In the genomic region with DNA sequence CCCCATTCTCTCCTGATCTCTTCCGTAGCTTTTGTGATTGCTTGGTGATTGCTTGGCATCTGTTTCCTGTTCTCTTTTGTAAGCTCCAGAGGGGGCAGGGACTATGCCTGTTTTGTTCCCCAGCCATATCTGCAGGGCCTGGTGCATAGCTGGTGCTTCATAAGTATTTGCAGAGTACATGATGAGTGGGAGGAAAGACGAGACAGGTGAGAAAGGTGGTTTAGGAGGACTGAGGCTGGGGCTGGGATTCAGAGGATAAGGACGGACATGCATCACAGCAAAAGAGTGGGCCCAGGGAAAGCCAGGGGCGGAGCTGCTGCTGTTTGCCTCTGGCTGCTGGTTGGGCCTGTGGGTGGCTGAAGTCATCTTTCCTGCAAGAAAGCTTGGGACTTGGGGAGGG, we compare ENCODE assay signal across 17 cellular contexts.
DNase-seq lines count a peak whose midpoint lies in the region; ATAC-seq and TF ChIP-seq lines count a peak whose summit lies in the region.
"Had no signal": no experiment of that assay in that cellular context is flagged by ENCODE, and none has a peak within 500 bp of the region (broad histone marks: within the 10 kb centered on the region; RNA-seq: fewer than 3 reads in every experiment).

No MANE protein-coding gene starts in this region.

- peaks cover 2% of the 10 kb centered on the region for H3K4me1 ChIP-seq in mesendoderm (ENCODE audit: control insufficient read depth, low read depth, low read length)
- H3K4me1 ChIP-seq: right atrium auricular region had no signal

- WGBS in mesendoderm (ENCODE audit: extremely low coverage, insufficient coverage, low lambda C conversion rate) = no CpG with 5 or more reads among the region's 4 CpGs

- H3K18ac ChIP-seq in mesendoderm (ENCODE audit: low read length) = no peak overlapping the region

- H2AK5ac ChIP-seq in mesendoderm (ENCODE audit: low read length) = no peak overlapping the region

- no peak overlapping the region for H2BK15ac ChIP-seq in mesendoderm (replicated peaks; ENCODE audit: low read depth)

- no peak for ATAC-seq in GM19452 (IDR thresholded peaks at IDR 0.05; ENCODE audit: unreplicated experiment)
- ATAC-seq in GM19397 (IDR thresholded peaks at IDR 0.05; ENCODE audit: unreplicated experiment) = no peak
- ATAC-seq: HepG2; naive thymus-derived CD8-positive, alpha-beta T cell had no signal

- no peak overlapping the region for H4K5ac ChIP-seq in mesendoderm (ENCODE audit: low read length)

- H4K8ac ChIP-seq in mesendoderm (ENCODE audit: low read depth, low read length) = no peak overlapping the region

- no peak overlapping the region for H2BK120ac ChIP-seq in mesendoderm (ENCODE audit: low read depth, low read length)

- H3K4me2 ChIP-seq in mesendoderm (ENCODE audit: low read length) = no peak overlapping the region

- no peak overlapping the region for H2BK5ac ChIP-seq in mesendoderm (ENCODE audit: low read length)

- no peaks in the 10 kb centered on the region for H3K27me3 ChIP-seq in mesendoderm (ENCODE audit: insufficient read depth, low read length, poor library complexity)
- H3K27me3 ChIP-seq: right atrium auricular region had no signal

- no peak overlapping the region for H3K23ac ChIP-seq in mesendoderm (ENCODE audit: low read length)

- DNase-seq in DMS153 treated with DMSO at 0.1 percent for 48 hours (lab: John Stamatoyannopoulos, UW; ENCODE audit: unreplicated experiment) = peak; percentile 76
- DNase-seq in NCI-H1092 (lab: John Stamatoyannopoulos, UW) = peak; percentile 59
- peak; percentile 58 for DNase-seq in NCI-H345 treated with DMSO at 0.1 percent for 48 hours (lab: John Stamatoyannopoulos, UW; ENCODE audit: unreplicated experiment)
- peak; percentile 27 for DNase-seq in mesendoderm
- DNase-seq in GM20000 (ENCODE audit: low spot score) = no peak
- DNase-seq in mesenteric fat pad (ENCODE audit: low spot score) = no peak
- DNase-seq: activated CD4-positive, alpha-beta memory T cell treated with anti-CD3 and anti-CD28 coated beads, Interleukin-2, amount 10 ng/mL, durations not matched to agents 7 days and 5 days; amniotic stem cell; naive thymus-derived CD8-positive, alpha-beta T cell; NCI-H1930; stimulated activated CD4-positive, alpha-beta T cell treated with anti-CD3 and anti-CD28 coated beads, Interleukin-2, amount 100 ng/mL, for 48 hours; T-helper 9 cell had no signal

- H3K79me1 ChIP-seq in mesendoderm (ENCODE audit: low read length) = no peaks in the 10 kb centered on the region

- no peak overlapping the region for H3K56ac ChIP-seq in mesendoderm (ENCODE audit: low read length)

- no peaks in the 10 kb centered on the region for H3K36me3 ChIP-seq in mesendoderm (ENCODE audit: control insufficient read depth, insufficient read depth, low read length)
- H3K36me3 ChIP-seq: right atrium auricular region had no signal

- TF ChIP-seq CTCF in GM20000 (IDR thresholded peaks at IDR 0.05; ENCODE audit: extremely low read depth, missing control alignments) = no peak

- H3K9ac ChIP-seq in mesendoderm (ENCODE audit: low read length) = no peak overlapping the region

- H3K4me3 ChIP-seq in mesendoderm (ENCODE audit: low read length) = no peak overlapping the region
- H3K4me3 ChIP-seq: right atrium auricular region had no signal

- H3K27ac ChIP-seq in mesendoderm (ENCODE audit: low read depth, low read length) = no peak overlapping the region
- H3K27ac ChIP-seq: C4-2B, right atrium auricular region had no signal

- H3K79me2 ChIP-seq in mesendoderm (ENCODE audit: control insufficient read depth, insufficient read depth, low read length) = no peaks in the 10 kb centered on the region

- no peak overlapping the region for H3K4ac ChIP-seq in mesendoderm (ENCODE audit: low read depth, low read length)

Comparison
In these comparisons a context has a peak if more than half of its experiments do, and no peak if none do; other contexts are left out.
1. DNase-seq: peak in DMS153 treated with DMSO at 0.1 percent for 48 hours (single experiment), NCI-H1092 (single experiment), NCI-H345 treated with DMSO at 0.1 percent for 48 hours (single experiment) and mesendoderm (single experiment); none in GM20000 (single experiment) and mesenteric fat pad (single experiment).